Comparison of ENCODE assay signal across 19 cellular contexts in genomic region chr9:98385751-98386150, GRCh38.
"Had no signal": no experiment of that assay in that cellular context is flagged by ENCODE, and none has a peak within 500 bp of the region (broad histone marks: within the 10 kb centered on the region; RNA-seq: fewer than 3 reads in every experiment).

No MANE protein-coding gene starts in this region.

- ATAC-seq: effector memory CD8-positive, alpha-beta T cell; gastroesophageal sphincter; left lobe of liver; natural killer cell treated with Interleukin-12 subunit alpha and Interleukin-12 subunit beta and Interleukin-15 and Interleukin-18, amount 100 ng/mL, for 72 hours had no signal

- H3K27me3 ChIP-seq: esophagus muscularis mucosa, gastroesophageal sphincter, neural progenitor cell, ovary, right atrium auricular region, tibial artery, upper lobe of left lung, uterus had no signal

- H3K36me3 ChIP-seq: esophagus muscularis mucosa, gastroesophageal sphincter, neural progenitor cell, ovary, right atrium auricular region, tibial artery, upper lobe of left lung, uterus had no signal

- H3K9me3 Mint-ChIP-seq: effector memory CD8-positive, alpha-beta T cell; natural killer cell treated with Interleukin-12 subunit alpha and Interleukin-12 subunit beta and Interleukin-15 and Interleukin-18, amount 100 ng/mL, for 72 hours; neural progenitor cell; stimulated activated naive CD8-positive, alpha-beta T cell treated with anti-CD3 and anti-CD28 coated beads, Interleukin-15, Interleukin-2, amounts not matched to agents 100 ng/mL and 50 ng/mL, for 24 hours had no signal

- H3K4me2 ChIP-seq: neural progenitor cell had no signal

- H3K4me3 Mint-ChIP-seq: effector memory CD8-positive, alpha-beta T cell; natural killer cell treated with Interleukin-12 subunit alpha and Interleukin-12 subunit beta and Interleukin-15 and Interleukin-18, amount 100 ng/mL, for 72 hours; neural progenitor cell; stimulated activated naive CD8-positive, alpha-beta T cell treated with anti-CD3 and anti-CD28 coated beads, Interleukin-15, Interleukin-2, amounts not matched to agents 100 ng/mL and 50 ng/mL, for 24 hours had no signal

- H3K27ac ChIP-seq: epithelial cell of prostate, esophagus muscularis mucosa, gastroesophageal sphincter, neural progenitor cell, ovary, right atrium auricular region, tibial artery, upper lobe of left lung, uterus had no signal

- H3K27me3 Mint-ChIP-seq: stimulated activated naive CD8-positive, alpha-beta T cell treated with anti-CD3 and anti-CD28 coated beads, Interleukin-15, Interleukin-2, amounts not matched to agents 100 ng/mL and 50 ng/mL, for 24 hours had no signal

- H3K36me3 Mint-ChIP-seq: natural killer cell treated with Interleukin-12 subunit alpha and Interleukin-12 subunit beta and Interleukin-15 and Interleukin-18, amount 100 ng/mL, for 72 hours; neural progenitor cell had no signal

- H3K9me3 ChIP-seq: esophagus muscularis mucosa, gastroesophageal sphincter, ovary, right atrium auricular region, tibial artery, upper lobe of left lung, uterus had no signal

- H3K4me3 ChIP-seq: esophagus muscularis mucosa, gastroesophageal sphincter, neural progenitor cell, ovary, right atrium auricular region, tibial artery, upper lobe of left lung, uterus had no signal

- H3K27ac Mint-ChIP-seq: effector memory CD8-positive, alpha-beta T cell; natural killer cell treated with Interleukin-12 subunit alpha and Interleukin-12 subunit beta and Interleukin-15 and Interleukin-18, amount 100 ng/mL, for 72 hours; neural progenitor cell; stimulated activated naive CD8-positive, alpha-beta T cell treated with anti-CD3 and anti-CD28 coated beads, Interleukin-15, Interleukin-2, amounts not matched to agents 100 ng/mL and 50 ng/mL, for 24 hours had no signal

- H2AFZ ChIP-seq: neural progenitor cell had no signal

- H3K4me1 ChIP-seq: esophagus muscularis mucosa, gastroesophageal sphincter, right atrium auricular region, tibial artery, upper lobe of left lung, uterus had no signal

- DNase-seq: effector memory CD8-positive, alpha-beta T cell; glutamatergic neuron; islet precursor cell; mammary epithelial cell; nucleus accumbens; ovary; small intestine; stimulated activated CD4-positive, alpha-beta T cell treated with anti-CD3 and anti-CD28 coated beads, Interleukin-12 subunit alpha, Interleukin-12 subunit beta, amount 100 ng/mL, for 4 hours; tibial artery; upper lobe of left lung; uterus had no signal

- FAIRE-seq: small intestine had no signal

- H3K9ac ChIP-seq: neural progenitor cell had no signal
